ENCODE assay signal across 24 cellular contexts in genomic region chr20:9349256-9349655, GRCh38.
"Had no signal": no experiment of that assay in that cellular context is flagged by ENCODE, and none has a peak within 500 bp of the region (broad histone marks: within the 10 kb centered on the region; RNA-seq: fewer than 3 reads in every experiment).

No MANE protein-coding gene starts in this region.

- H3K9me3 ChIP-seq: left lung, lower lobe of right lung, psoas muscle, right lobe of liver, stomach, testis, thyroid gland, transverse colon, upper lobe of right lung had no signal

- H3K9me3 Mint-ChIP-seq: naive thymus-derived CD8-positive, alpha-beta T cell; nephron; neural crest cell; stimulated activated naive B cell treated with anti-CD40 and anti-IgM and Interleukin-4, amounts not matched to agents 10 μg/mL and 1 μg/mL and 100 μg/mL, for 72 hours had no signal

- H3K36me3 Mint-ChIP-seq: immature natural killer cell; naive thymus-derived CD8-positive, alpha-beta T cell; stimulated activated naive B cell treated with anti-CD40 and anti-IgM and Interleukin-4, amounts not matched to agents 10 μg/mL and 1 μg/mL and 100 μg/mL, for 72 hours had no signal

- H3K4me1 Mint-ChIP-seq: immature natural killer cell; naive thymus-derived CD8-positive, alpha-beta T cell had no signal

- H3K4me3 Mint-ChIP-seq: immature natural killer cell; naive thymus-derived CD8-positive, alpha-beta T cell; nephron; neural crest cell; stimulated activated naive B cell treated with anti-CD40 and anti-IgM and Interleukin-4, amounts not matched to agents 10 μg/mL and 1 μg/mL and 100 μg/mL, for 72 hours had no signal

- DNase-seq: hypothalamus; immature natural killer cell; kidney; left colon; left lung; lower lobe of right lung; mammary epithelial cell; naive thymus-derived CD8-positive, alpha-beta T cell; nucleus accumbens; psoas muscle; right lobe of liver; stimulated activated CD4-positive, alpha-beta T cell treated with anti-CD3 and anti-CD28 coated beads, Interleukin-2, amount 100 ng/mL, for 24 hours; stimulated activated CD4-positive, alpha-beta T cell treated with anti-CD3 and anti-CD28 coated beads, Interleukin-4, amount 100 ng/mL, for 1 hour; stimulated activated naive B cell treated with anti-CD40 and anti-IgM and Interleukin-4, amounts not matched to agents 10 μg/mL and 1 μg/mL and 100 μg/mL, for 72 hours; stimulated activated naive CD8-positive, alpha-beta T cell treated with anti-CD3 and anti-CD28 coated beads, Interleukin-15, Interleukin-2, amounts not matched to agents 100 U/mL and 50 U/mL, for 24 hours; stomach; testis; thyroid gland; transverse colon; upper lobe of right lung had no signal

- H3K4me3 ChIP-seq: left lung, lower lobe of right lung, psoas muscle, right lobe of liver, smooth muscle cell, stomach, testis, thyroid gland, transverse colon, upper lobe of right lung had no signal

- H3K36me3 ChIP-seq: left lung, lower lobe of right lung, right lobe of liver, stomach, thyroid gland, transverse colon, upper lobe of right lung had no signal

- H3K27ac ChIP-seq: left lung, lower lobe of right lung, parathyroid adenoma, psoas muscle, right lobe of liver, stomach, testis, thyroid gland, transverse colon, upper lobe of right lung had no signal

- H3K27me3 ChIP-seq: left lung, right lobe of liver, stomach, testis, thyroid gland, transverse colon, upper lobe of right lung had no signal

- H3K9ac ChIP-seq: parathyroid adenoma had no signal

- ATAC-seq: left colon; left lung; lower lobe of right lung; naive thymus-derived CD8-positive, alpha-beta T cell; psoas muscle; right lobe of liver; stimulated activated naive B cell treated with anti-CD40 and anti-IgM and Interleukin-4, amounts not matched to agents 10 μg/mL and 1 μg/mL and 100 μg/mL, for 72 hours; stimulated activated naive CD8-positive, alpha-beta T cell treated with anti-CD3 and anti-CD28 coated beads, Interleukin-15, Interleukin-2, amounts not matched to agents 100 U/mL and 50 U/mL, for 24 hours; upper lobe of right lung had no signal

- H3K4me1 ChIP-seq: parathyroid adenoma, right lobe of liver had no signal

- H3K27me3 Mint-ChIP-seq: naive thymus-derived CD8-positive, alpha-beta T cell; stimulated activated naive B cell treated with anti-CD40 and anti-IgM and Interleukin-4, amounts not matched to agents 10 μg/mL and 1 μg/mL and 100 μg/mL, for 72 hours had no signal

- H3K27ac Mint-ChIP-seq: immature natural killer cell; naive thymus-derived CD8-positive, alpha-beta T cell; stimulated activated naive B cell treated with anti-CD40 and anti-IgM and Interleukin-4, amounts not matched to agents 10 μg/mL and 1 μg/mL and 100 μg/mL, for 72 hours had no signal
